ENCODE assay signal across 18 cellular contexts in genomic region chr6:14131579-14131978, GRCh38. TPM values are rescaled to one million over a fixed set of nuclear protein-coding genes. Genes with fewer than 3 reads are reported as not detected.
DNase-seq lines count a peak whose midpoint lies in the region; ATAC-seq and TF ChIP-seq lines count a peak whose summit lies in the region.
"Had no signal": no experiment of that assay in that cellular context is flagged by ENCODE, and none has a peak within 500 bp of the region (broad histone marks: within the 10 kb centered on the region; RNA-seq: fewer than 3 reads in every experiment).

No MANE protein-coding gene starts in this region.

- H3K4me3 ChIP-seq in WERI-Rb-1 (ENCODE audit: low read depth, low read length) (no peak overlapping the region), hepatocyte (no peak overlapping the region), aorta (ENCODE audit: low read length in 2 of 2) (no peak overlapping the region), sigmoid colon (no peak overlapping the region)
- H3K4me3 ChIP-seq: GM23338 had no signal

- TF ChIP-seq CTCF in WERI-Rb-1 (IDR thresholded peaks at IDR 0.05; ENCODE audit: low read depth, low read length) (no peak), hepatocyte (IDR thresholded peaks at IDR 0.05; ENCODE audit: poor library complexity) (no peak), endothelial cell (IDR thresholded peaks at IDR 0.05; ENCODE audit: unreplicated experiment) (no peak), sigmoid colon (IDR thresholded peaks at IDR 0.05) (no peak)

- H3K9me3 ChIP-seq in WERI-Rb-1 (ENCODE audit: severe bottlenecking) (no peaks in the 10 kb centered on the region), hepatocyte (ENCODE audit: low read depth) (no peaks in the 10 kb centered on the region), aorta (ENCODE audit: control insufficient read depth, low read length) (no peaks in the 10 kb centered on the region), sigmoid colon (no peaks in the 10 kb centered on the region)

- H3K9me2 ChIP-seq in hepatocyte (replicated peaks; ENCODE audit: insufficient read depth): no peaks in the 10 kb centered on the region

- peaks cover 6 to 8% of the 10 kb centered on the region in 2 donors for H3K27me3 Mint-ChIP-seq in stimulated activated naive B cell treated with anti-CD40 and anti-IgM and Interleukin-4, amounts not matched to agents 10 μg/mL and 1 μg/mL and 100 μg/mL, for 72 hours
- H3K27me3 Mint-ChIP-seq in endothelial cell (ENCODE audit: unreplicated experiment): peaks cover 1% of the 10 kb centered on the region
- H3K27me3 Mint-ChIP-seq: CD4-positive, alpha-beta T cell had no signal

- H3K79me2 ChIP-seq in hepatocyte: no peaks in the 10 kb centered on the region

- H3K36me3 ChIP-seq in WERI-Rb-1 (peaks cover 7% of the 10 kb centered on the region), hepatocyte (replicated peaks; ENCODE audit: insufficient read depth, low read depth) (no peaks in the 10 kb centered on the region), aorta (ENCODE audit: control insufficient read depth in 1 of 2, insufficient read depth in 2 of 2, low read length in 1 of 2) (no peaks in the 10 kb centered on the region), sigmoid colon (peaks cover 0 to 10% (median 2%) of the 10 kb centered on the region in 4 donors)

- peaks cover 88 to 95% of the 10 kb centered on the region in 2 donors for H3K36me3 Mint-ChIP-seq in stimulated activated naive B cell treated with anti-CD40 and anti-IgM and Interleukin-4, amounts not matched to agents 10 μg/mL and 1 μg/mL and 100 μg/mL, for 72 hours
- no peaks in the 10 kb centered on the region for H3K36me3 Mint-ChIP-seq in endothelial cell (ENCODE audit: low read depth, unreplicated experiment)

- TF ChIP-seq POLR2A in GM18505 (IDR thresholded peaks at IDR 0.05; ENCODE audit: borderline replicate concordance, extremely low read depth, insufficient read depth, insufficient read length): peak; percentile 10
- no peak for TF ChIP-seq POLR2A in sigmoid colon (IDR thresholded peaks at IDR 0.05)

- TF ChIP-seq EP300 in sigmoid colon (IDR thresholded peaks at IDR 0.05): no peak

- H4K20me1 ChIP-seq in hepatocyte (ENCODE audit: insufficient read depth, poor library complexity, severe bottlenecking): no peaks in the 10 kb centered on the region

- 94% methylated on average over 7 of the region's 7 CpGs for WGBS in hepatocyte (ENCODE audit: low lambda C conversion rate, missing lambda C conversion rate)
- WGBS in aorta, 2 donors: 94 to 96% methylated on average over 7 of the region's 7 CpGs
- WGBS in sigmoid colon, 2 donors: 95 to 96% methylated on average over 7 of the region's 7 CpGs

- DNase-seq in WERI-Rb-1 (peak; percentile 5), hepatocyte (ENCODE audit: low spot score) (no peak), endothelial cell (ENCODE audit: low spot score) (no peak), aorta (no peak), sigmoid colon (no peak)
- DNase-seq in stimulated activated naive B cell treated with anti-CD40 and anti-IgM and Interleukin-4, amounts not matched to agents 10 μg/mL and 1 μg/mL and 100 μg/mL, for 72 hours: no peak
- DNase-seq: ACHN; CD4-positive, alpha-beta T cell; DMS53; DND-41; EL; HCEC 1CT; IMR-90; KBM-7 had no signal

- H3K27ac ChIP-seq in WERI-Rb-1 (no peak overlapping the region), hepatocyte (peak overlapping the region; percentile 19), aorta (ENCODE audit: low read depth in 1 of 2, low read length in 2 of 2) (no peak overlapping the region), sigmoid colon (no peak overlapping the region)
- H3K27ac ChIP-seq: C4-2B, HL-60 had no signal

- H3K4me1 Mint-ChIP-seq in stimulated activated naive B cell treated with anti-CD40 and anti-IgM and Interleukin-4, amounts not matched to agents 10 μg/mL and 1 μg/mL and 100 μg/mL, for 72 hours: peaks cover 55 to 83% of the 10 kb centered on the region in 2 donors
- H3K4me1 Mint-ChIP-seq in endothelial cell (ENCODE audit: unreplicated experiment): peaks cover 31% of the 10 kb centered on the region

- H3K4me3 Mint-ChIP-seq in stimulated activated naive B cell treated with anti-CD40 and anti-IgM and Interleukin-4, amounts not matched to agents 10 μg/mL and 1 μg/mL and 100 μg/mL, for 72 hours: peak overlapping the region; percentile 57 to 81
- no peak overlapping the region for H3K4me3 Mint-ChIP-seq in endothelial cell (ENCODE audit: unreplicated experiment)
- H3K4me3 Mint-ChIP-seq: CD4-positive, alpha-beta T cell; GM23338 had no signal

- ATAC-seq in GM18505 (IDR thresholded peaks at IDR 0.05; ENCODE audit: unreplicated experiment): no peak
- no peak for ATAC-seq in stimulated activated naive B cell treated with anti-CD40 and anti-IgM and Interleukin-4, amounts not matched to agents 10 μg/mL and 1 μg/mL and 100 μg/mL, for 72 hours (replicated peaks)
- ATAC-seq in aorta (ENCODE audit: low FRiP score): no peak
- ATAC-seq: GM23338 had no signal

- H3K4me2 ChIP-seq in hepatocyte: no peak overlapping the region
- H3K4me2 ChIP-seq: GM23338 had no signal

- H3K27me3 ChIP-seq in WERI-Rb-1 (ENCODE audit: insufficient read depth, low read depth, severe bottlenecking): no peaks in the 10 kb centered on the region
- no peaks in the 10 kb centered on the region for H3K27me3 ChIP-seq in hepatocyte
- H3K27me3 ChIP-seq in aorta (ENCODE audit: control insufficient read depth in 1 of 2, insufficient read depth in 2 of 2, low read length in 1 of 2): no peaks in the 10 kb centered on the region
- H3K27me3 ChIP-seq in sigmoid colon: no peaks in the 10 kb centered on the region

- intact Hi-C loops in aorta (cut with DNase I): no loop called here
- intact Hi-C loops in sigmoid colon (cut with DNase I): no loop called here

- H3K4me1 ChIP-seq in hepatocyte (ENCODE audit: insufficient read depth) (peaks cover 9% of the 10 kb centered on the region), aorta (ENCODE audit: control insufficient read depth in 1 of 2, insufficient read depth in 2 of 2, low read length in 2 of 2) (no peaks in the 10 kb centered on the region), sigmoid colon (peaks cover 0 to 19% (median 15%) of the 10 kb centered on the region in 4 donors)

- H3K9me3 Mint-ChIP-seq in stimulated activated naive B cell treated with anti-CD40 and anti-IgM and Interleukin-4, amounts not matched to agents 10 μg/mL and 1 μg/mL and 100 μg/mL, for 72 hours: peaks cover 0 to 1% of the 10 kb centered on the region in 2 donors
- H3K9me3 Mint-ChIP-seq in endothelial cell (ENCODE audit: unreplicated experiment): no peaks in the 10 kb centered on the region
- H3K9me3 Mint-ChIP-seq: CD4-positive, alpha-beta T cell; GM23338 had no signal

- peak overlapping the region; percentile 97 for H3K27ac Mint-ChIP-seq in stimulated activated naive B cell treated with anti-CD40 and anti-IgM and Interleukin-4, amounts not matched to agents 10 μg/mL and 1 μg/mL and 100 μg/mL, for 72 hours
- no peak overlapping the region for H3K27ac Mint-ChIP-seq in endothelial cell (ENCODE audit: unreplicated experiment)
- H3K27ac Mint-ChIP-seq: CD4-positive, alpha-beta T cell; GM23338 had no signal

- no peak overlapping the region for H2AFZ ChIP-seq in hepatocyte
- H2AFZ ChIP-seq: GM23338 had no signal

RNA-seq across cellular contexts. Expression of gene CD83, which starts 14.0 kb away (rescaled TPM):
- total RNA-seq in hepatocyte: 3.9 and 6.2 TPM in 2 replicates
- polyA plus RNA-seq in hepatocyte: 6.2 and 6.6 TPM in 2 replicates
- 4.3 TPM for total RNA-seq in endothelial cell (ENCODE audit: unreplicated experiment)
- 1 to 10 TPM; 6.5 to 8.0 TPM for total RNA-seq in aorta
- polyA plus RNA-seq in aorta: 1 to 10 TPM in 1 of 2 donors, under 1 TPM in 1; 1.00 to 9.6 TPM
- total RNA-seq in sigmoid colon: 1 to 10 TPM; 1.1 to 3.0 (median 1.4) TPM
- polyA plus RNA-seq in sigmoid colon: 10 to 100 TPM in 1 of 3 donors, 1 to 10 TPM in 1, under 1 TPM in 1; 0.60 to 16.0 (median 3.5) TPM
